In the genomic region with DNA sequence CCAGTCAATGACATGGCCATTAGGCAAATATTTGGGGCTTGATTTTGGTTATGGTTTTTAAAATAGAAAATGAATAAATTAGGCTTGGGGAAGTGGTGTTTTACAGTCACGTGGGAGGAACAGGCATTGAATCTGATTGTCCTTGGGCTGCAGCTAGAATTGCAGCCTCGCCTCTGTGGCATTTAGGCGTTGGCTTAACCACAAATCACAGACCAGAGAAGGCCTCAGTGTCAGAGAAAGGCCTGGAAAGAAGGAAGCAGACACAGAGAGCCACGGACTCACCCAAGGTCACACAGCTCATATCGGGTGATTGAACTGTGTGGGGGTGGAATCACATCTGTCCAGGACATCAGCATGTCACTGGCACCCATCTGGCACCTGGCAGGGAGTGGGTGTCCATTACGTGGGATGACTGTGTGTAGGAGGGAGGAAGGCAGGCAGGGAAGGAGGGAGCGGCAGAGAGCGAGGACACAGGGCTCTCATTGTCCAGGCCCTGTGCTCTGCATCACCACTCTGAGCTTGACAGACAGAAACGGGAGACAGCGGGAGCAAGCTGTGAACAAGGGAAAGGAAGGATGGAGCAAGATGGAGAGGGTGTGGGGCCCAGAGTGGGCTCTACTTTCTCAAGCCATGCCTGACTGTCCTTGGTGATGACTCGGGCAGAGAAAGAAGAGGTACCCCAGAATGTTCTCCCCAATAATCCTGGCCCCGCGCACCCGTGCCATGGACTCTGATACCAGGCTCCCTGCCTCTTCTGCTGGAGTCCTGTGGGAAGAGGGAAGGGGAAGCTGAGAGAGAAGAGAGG, we compare ENCODE assay signal across 8 cellular contexts.
DNase-seq lines count a peak whose midpoint lies in the region; ATAC-seq and TF ChIP-seq lines count a peak whose summit lies in the region.

No MANE protein-coding gene starts in this region.

- peak overlapping the region; percentile 81 to 86 for H4K8ac ChIP-seq in IMR-90 (ENCODE audit: low read depth in 2 of 2, low read length in 2 of 2)

- H3K4me3 ChIP-seq in IMR-90 (ENCODE audit: insufficient read depth, low read depth, low read length) (no peak overlapping the region), breast epithelium (no peak overlapping the region), lung (no peak overlapping the region)

- peak overlapping the region; percentile 86 for H2AFZ ChIP-seq in IMR-90 (replicated peaks; ENCODE audit: low read length, poor library complexity)

- intact Hi-C loops in IMR-90 (cut with micrococcal nuclease): loop anchor here (2.0 kb wide), 2 partner anchors 183 to 247 kb away; no protein-coding TSS in a partner anchor
- intact Hi-C loops in breast epithelium (cut with DNase I; ENCODE audit: low total_unique reads): no loop called here

- H3K18ac ChIP-seq in IMR-90 (ENCODE audit: low read depth, low read length): peak overlapping the region; percentile 81

- H2BK20ac ChIP-seq in IMR-90 (ENCODE audit: low read depth, low read length): peak overlapping the region; percentile 91

- peak overlapping the region; percentile 82; the same call in 2 of the 3 replicates for H2BK15ac ChIP-seq in IMR-90 (ENCODE audit: low read depth, low read length)

- peak overlapping the region; percentile 16 for H3K9ac ChIP-seq in IMR-90 (ENCODE audit: low read depth, low read length)

- peaks cover 6% of the 10 kb centered on the region for H3K9me3 ChIP-seq in IMR-90 (ENCODE audit: control insufficient read depth, insufficient read depth, low read length)
- H3K9me3 ChIP-seq in breast epithelium: peaks cover 0 to 5% of the 10 kb centered on the region in 2 donors
- peaks cover 0 to 7% of the 10 kb centered on the region in 2 donors for H3K9me3 ChIP-seq in lung (ENCODE audit: control insufficient read depth in 2 of 2, insufficient read depth in 1 of 2, low read length in 1 of 2)

- peak overlapping the region; percentile 90 for H2AK9ac ChIP-seq in IMR-90 (replicated peaks; ENCODE audit: low read depth, low read length, poor library complexity)

- peak overlapping the region; percentile 77 for H4K5ac ChIP-seq in IMR-90 (ENCODE audit: low read depth, low read length)

- no TSS peak for BruUV-seq in IMR-90 (replicated peaks; lab: Mats Ljungman, UMichigan)

- POLR2A ChIA-PET in IMR-90 (lab: Charles Lee; ENCODE audit: unreplicated experiment): no interaction called here

- TF ChIP-seq CTCF in AG09319 (IDR thresholded peaks at IDR 0.05; ENCODE audit: low read depth, low read length): no peak
- no peak for TF ChIP-seq CTCF in IMR-90 (conservative IDR thresholded peaks at IDR 0.05; ENCODE audit: low read depth, low read length)
- TF ChIP-seq CTCF in breast epithelium (IDR thresholded peaks at IDR 0.05): no peak
- TF ChIP-seq CTCF in lung (IDR thresholded peaks at IDR 0.05; ENCODE audit: control extremely low read depth, extremely low read depth): no peak

- ATAC-seq in IMR-90 (ENCODE audit: low read depth) (peak; percentile 48), lung (ENCODE audit: insufficient read depth, low FRiP score) (peak; percentile 56), GM21528 (IDR thresholded peaks at IDR 0.05; ENCODE audit: low FRiP score, unreplicated experiment) (no peak), GM19328 (IDR thresholded peaks at IDR 0.05; ENCODE audit: unreplicated experiment) (no peak), GM18870 (IDR thresholded peaks at IDR 0.05; ENCODE audit: unreplicated experiment) (no peak)

- in situ Hi-C loops in IMR-90 (cut with MboI; ENCODE audit: low sequenced_read_pairs): loop anchor here (25.0 kb wide), 1 partner anchor 535 kb away; no protein-coding TSS in a partner anchor

- peak overlapping the region; percentile 63 for H3K56ac ChIP-seq in IMR-90 (ENCODE audit: extremely low read depth, insufficient read depth, low read length)

- peak overlapping the region; percentile 92 for H3K14ac ChIP-seq in IMR-90 (replicated peaks; ENCODE audit: low read depth, low read length)

- H2BK5ac ChIP-seq in IMR-90 (ENCODE audit: low read depth, low read length, poor library complexity, severe bottlenecking): peak overlapping the region; percentile 76

- peak overlapping the region; percentile 86 for H3K27ac ChIP-seq in IMR-90 (ENCODE audit: insufficient read depth, low read length)
- H3K27ac ChIP-seq in breast epithelium: peak overlapping the region; percentile 59 to 67
- peak overlapping the region; percentile 71 to 88 for H3K27ac ChIP-seq in lung (ENCODE audit: low read depth in 1 of 2, low read length in 1 of 2)

- peaks cover 10% of the 10 kb centered on the region for H3K9me1 ChIP-seq in IMR-90 (ENCODE audit: insufficient read depth, low read length)

- WGBS in IMR-90 (ENCODE audit: extremely low coverage in 2 of 2, insufficient read length in 1 of 2), 2 experiments: 60% methylated on average over 2 of the region's 14 CpGs; no CpG with 5 or more reads in 1 of the 2 experiments
- WGBS in lung, 2 donors: 76 to 78% methylated on average over 14 of the region's 14 CpGs

- H3K4ac ChIP-seq in IMR-90 (ENCODE audit: low read depth, low read length): peak overlapping the region; percentile 93

- H4K91ac ChIP-seq in IMR-90 (ENCODE audit: insufficient read depth, low read depth, low read length): peak overlapping the region; percentile 93

- H3K4me2 ChIP-seq in IMR-90 (ENCODE audit: low read depth, low read length): peak overlapping the region; percentile 52

- peak; percentile 53 for DNase-seq in AG09319 (ENCODE audit: extremely low read depth, low read depth)
- DNase-seq in IMR-90: peak; percentile 74
- no peak for DNase-seq in breast epithelium (ENCODE audit: low spot score in 2 of 2)
- no peak for DNase-seq in lung (ENCODE audit: low spot score)
- DNase-seq in activated CD4-positive, alpha-beta T cell treated with anti-CD3 and anti-CD28 coated beads for 4 hours: no peak

- CTCF ChIA-PET in IMR-90 (lab: Yijun Ruan, JAX): interaction anchor here (0.8 to 1.4 kb wide), 4 partner anchors 8 to 247 kb away, joined by 3 to 4 read pairs (median 4); no protein-coding TSS in a partner anchor

- H3K27me3 ChIP-seq in IMR-90 (ENCODE audit: control insufficient read depth, insufficient read depth, low read length): 0 out of 2 replicates have a peak, but pooled peaks cover 3% of the 10 kb centered on the region
- H3K27me3 ChIP-seq in breast epithelium: no peaks in the 10 kb centered on the region
- no peaks in the 10 kb centered on the region for H3K27me3 ChIP-seq in lung (ENCODE audit: control insufficient read depth, insufficient read depth)

- H3K23ac ChIP-seq in IMR-90 (ENCODE audit: low read depth, low read length): peak overlapping the region; percentile 70

- peak overlapping the region; percentile 96 for H2AK5ac ChIP-seq in IMR-90 (ENCODE audit: low read depth, low read length)

- H3K36me3 ChIP-seq in IMR-90 (ENCODE audit: control insufficient read depth, insufficient read depth, low read length) (no peaks in the 10 kb centered on the region), breast epithelium (no peaks in the 10 kb centered on the region), lung (ENCODE audit: control insufficient read depth in 2 of 2, insufficient read depth in 2 of 2, low read length in 2 of 2) (no peaks in the 10 kb centered on the region)

- H4K20me1 ChIP-seq in IMR-90 (ENCODE audit: insufficient read depth, low read length): no peaks in the 10 kb centered on the region

- TF ChIP-seq RAD21 in IMR-90 (IDR thresholded peaks at IDR 0.05; ENCODE audit: low read length): no peak

- peaks cover 17% of the 10 kb centered on the region for H3K4me1 ChIP-seq in IMR-90 (ENCODE audit: control insufficient read depth, insufficient read depth, low read length)
- H3K4me1 ChIP-seq in breast epithelium: peaks cover 10 to 15% of the 10 kb centered on the region in 2 donors
- peaks cover 0 to 18% of the 10 kb centered on the region in 2 donors for H3K4me1 ChIP-seq in lung (ENCODE audit: control insufficient read depth in 2 of 2, insufficient read depth in 2 of 2, low read length in 2 of 2)

- no peak; the same call in 1 of the 2 replicates for TF ChIP-seq POLR2A in IMR-90 (IDR thresholded peaks at IDR 0.05; ENCODE audit: low read depth, low read length)
- TF ChIP-seq POLR2A in breast epithelium (IDR thresholded peaks at IDR 0.05): no peak

- dilution Hi-C loops in IMR-90 (cut with HindIII; ENCODE audit: low sequenced_read_pairs, unreplicated experiment): no loop called here

- peak overlapping the region; percentile 92 for H2BK120ac ChIP-seq in IMR-90 (ENCODE audit: low read depth, low read length)

- no peaks in the 10 kb centered on the region for H3K79me1 ChIP-seq in IMR-90 (ENCODE audit: low read depth in 1 of 2, low read length in 2 of 2)

TF ChIP-seq in IMR-90, 13 proteins besides CTCF, POLR2A, EP300 and RAD21:
- TF ChIP-seq, protein P1, sequence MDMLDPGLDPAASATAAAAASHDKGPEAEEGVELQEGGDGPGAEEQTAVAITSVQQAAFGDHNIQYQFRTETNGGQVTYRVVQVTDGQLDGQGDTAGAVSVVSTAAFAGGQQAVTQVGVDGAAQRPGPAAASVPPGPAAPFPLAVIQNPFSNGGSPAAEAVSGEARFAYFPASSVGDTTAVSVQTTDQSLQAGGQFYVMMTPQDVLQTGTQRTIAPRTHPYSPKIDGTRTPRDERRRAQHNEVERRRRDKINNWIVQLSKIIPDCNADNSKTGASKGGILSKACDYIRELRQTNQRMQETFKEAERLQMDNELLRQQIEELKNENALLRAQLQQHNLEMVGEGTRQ (IDR thresholded peaks at IDR 0.05; ENCODE audit: low read depth, low read length): peak; percentile 67
- TF ChIP-seq NFE2L2 (IDR thresholded peaks at IDR 0.05; ENCODE audit: low read depth, low read length): no peak

Comparison
In these comparisons a context has a peak if more than half of its experiments do, and no peak if none do; other contexts are left out.
1. DNase-seq: peak in AG09319 (single experiment) and IMR-90 (single experiment); none in breast epithelium (0 of 2), lung (single experiment) and activated CD4-positive, alpha-beta T cell treated with anti-CD3 and anti-CD28 coated beads for 4 hours (0 of 2).
2. ATAC-seq: peak in IMR-90 (single experiment) and lung (single experiment); none in GM21528 (single experiment), GM19328 (single experiment) and GM18870 (single experiment).
3. Peak in every context shown above with its lines, with median percentiles within 50 percentile points of each other: H3K27ac ChIP-seq.